In the genomic region with DNA sequence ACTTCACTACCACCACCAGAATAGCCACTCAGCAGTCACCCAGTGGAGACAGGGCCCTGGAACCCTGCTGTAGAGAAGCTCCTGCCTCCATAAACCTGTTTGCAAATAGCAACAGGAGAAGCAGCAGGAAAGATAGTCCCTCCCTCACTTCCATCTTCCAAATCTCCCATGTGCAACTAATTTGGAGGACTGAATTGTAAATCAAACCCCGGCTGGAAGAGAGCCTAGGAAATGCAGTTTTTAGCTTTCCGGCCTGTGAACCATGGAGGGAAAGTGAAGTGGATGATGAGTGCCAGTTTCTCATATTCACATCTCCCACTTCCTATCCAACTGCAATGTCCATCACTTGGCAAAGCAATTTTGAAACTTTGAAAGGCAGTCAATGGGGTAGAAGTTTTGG, we compare ENCODE assay signal across 16 cellular contexts.
DNase-seq lines count a peak whose midpoint lies in the region; ATAC-seq, FAIRE-seq and TF ChIP-seq lines count a peak whose summit lies in the region.
"Had no signal": no experiment of that assay in that cellular context is flagged by ENCODE, and none has a peak within 500 bp of the region (broad histone marks: within the 10 kb centered on the region; RNA-seq: fewer than 3 reads in every experiment).

No MANE protein-coding gene starts in this region.

- H2AFZ ChIP-seq in HepG2 (ENCODE audit: low read length): no peak overlapping the region

- TF ChIP-seq CTCF in fibroblast of the aortic adventitia (IDR thresholded peaks at IDR 0.05; ENCODE audit: insufficient read depth, low read length): no peak
- TF ChIP-seq CTCF in HepG2 (CRISPR knock-in tag; IDR thresholded peaks at IDR 0.05): no peak

- H4K20me1 ChIP-seq in HepG2 (ENCODE audit: insufficient read depth, low read length): no peaks in the 10 kb centered on the region
- H4K20me1 ChIP-seq: BLaER1 treated with 17β-estradiol and CSF1 and Interleukin-3, amounts not matched to agents 10 nM and 100 nM had no signal

- peaks cover 0 to 1% of the 10 kb centered on the region in 2 experiments; a peak in 1 of 5 replicates for H3K27me3 ChIP-seq in HepG2 (ENCODE audit: control insufficient read depth in 1 of 2, insufficient read depth in 2 of 2, low read length in 2 of 2)
- H3K27me3 ChIP-seq: BLaER1 treated with 17β-estradiol and CSF1 and Interleukin-3, amounts not matched to agents 10 nM and 100 nM had no signal

- H3K4me2 ChIP-seq in HepG2 (ENCODE audit: low read depth, low read length): no peak overlapping the region
- H3K4me2 ChIP-seq: BLaER1 treated with 17β-estradiol and CSF1 and Interleukin-3, amounts not matched to agents 10 nM and 100 nM had no signal

- peak; percentile 68 for ATAC-seq in SK-N-SH treated with all-trans-retinoic acid at 6 μM for 48 hours
- no peak for ATAC-seq in Right ventricle myocardium inferior
- ATAC-seq in HG02759 (IDR thresholded peaks at IDR 0.05; ENCODE audit: unreplicated experiment): no peak
- no peak for ATAC-seq in HepG2
- ATAC-seq: K562 had no signal

- no TSS peak for BruUV-seq in HepG2 (replicated peaks; lab: Mats Ljungman, UMichigan)

- no peaks in the 10 kb centered on the region for H3K4me1 ChIP-seq in HepG2 (ENCODE audit: insufficient read depth, low read length)
- H3K4me1 ChIP-seq: BLaER1 treated with 17β-estradiol and CSF1 and Interleukin-3, amounts not matched to agents 10 nM and 100 nM had no signal

- H3K4me3 ChIP-seq in fibroblast of the aortic adventitia (ENCODE audit: low read depth, low read length): no peak overlapping the region
- no peak overlapping the region for H3K4me3 ChIP-seq in HepG2 (replicated peaks in 1 of 3; ENCODE audit: insufficient read depth in 1 of 3, low read depth in 2 of 3, low read length in 3 of 3)
- H3K4me3 ChIP-seq: BLaER1 treated with 17β-estradiol and CSF1 and Interleukin-3, amounts not matched to agents 10 nM and 100 nM; K562 had no signal

- no peaks in the 10 kb centered on the region for H3K79me2 ChIP-seq in HepG2 (ENCODE audit: insufficient read depth, low read length)

- POLR2A ChIA-PET in HepG2 (lab: Yijun Ruan, JAX): no interaction called here

- no peak for FAIRE-seq in HepG2 (lab: Jason Lieb, UNC)
- FAIRE-seq: A204.1, GM12891, K562 had no signal

- TF ChIP-seq POLR2A in HepG2 (IDR thresholded peaks at IDR 0.05; ENCODE audit: insufficient read depth in 1 of 2, low read depth in 2 of 2, low read length in 2 of 2): no peak

- 18% methylated on average over 2 of the region's 2 CpGs for WGBS in HepG2 (ENCODE audit: low lambda C conversion rate)

- no peaks in the 10 kb centered on the region for H3K9me3 ChIP-seq in HepG2 (ENCODE audit: low read length)
- H3K9me3 ChIP-seq: BLaER1 treated with 17β-estradiol and CSF1 and Interleukin-3, amounts not matched to agents 10 nM and 100 nM had no signal

- no peak for TF ChIP-seq EP300 in HepG2 (IDR thresholded peaks at IDR 0.05; ENCODE audit: low read depth in 2 of 2, low read length in 2 of 2)
- no peak for TF ChIP-seq EP300 in HepG2 (CRISPR knock-in tag; IDR thresholded peaks at IDR 0.05; ENCODE audit: borderline replicate concordance)

- no peaks in the 10 kb centered on the region for H3K36me3 ChIP-seq in HepG2 (replicated peaks in 1 of 2; ENCODE audit: control insufficient read depth in 1 of 2, insufficient read depth in 2 of 2, low read length in 2 of 2)
- H3K36me3 ChIP-seq: BLaER1 treated with 17β-estradiol and CSF1 and Interleukin-3, amounts not matched to agents 10 nM and 100 nM had no signal

- no peak overlapping the region for H3K9ac ChIP-seq in HepG2 (ENCODE audit: insufficient read depth, low read depth, low read length)
- H3K9ac ChIP-seq: BLaER1 treated with 17β-estradiol and CSF1 and Interleukin-3, amounts not matched to agents 10 nM and 100 nM had no signal

- CTCF ChIA-PET in HepG2 (lab: Yijun Ruan, JAX; ENCODE audit: low intra/inter-chr PET ratio, low total read pairs): no interaction called here

- in situ Hi-C loops in HepG2 (cut with HindIII; ENCODE audit: extremely low pct_ligation_motif_present, low pct_unique_long_range_greater_than_20kb): no loop called here

- TF ChIP-seq RAD21 in HepG2 (CRISPR knock-in tag; IDR thresholded peaks at IDR 0.05): no peak

- intact Hi-C loops in Right ventricle myocardium inferior (cut with DNase I) (no loop called here), HepG2 (cut with micrococcal nuclease; ENCODE audit: unreplicated experiment) (no loop called here)

- H3K27ac ChIP-seq in HepG2 (ENCODE audit: extremely low read length, insufficient read depth, low read length): no peak overlapping the region
- H3K27ac ChIP-seq: BLaER1 treated with 17β-estradiol and CSF1 and Interleukin-3, amounts not matched to agents 10 nM and 100 nM; HL-60 had no signal

- peak; percentile 29 for DNase-seq in AG20443 (ENCODE audit: low spot score)
- DNase-seq in fibroblast of the aortic adventitia (ENCODE audit: low read depth): peak; percentile 49
- DNase-seq in T1000 (lab: John Stamatoyannopoulos, UW): no peak
- no peak for DNase-seq in Right ventricle myocardium inferior (ENCODE audit: missing footprints)
- DNase-seq in HepG2 (ENCODE audit: low spot score): no peak
- DNase-seq: CD4-positive, CD25-positive, alpha-beta regulatory T cell; DMS53; GOT3; H9 had no signal

TF ChIP-seq in SK-N-SH treated with all-trans-retinoic acid at 6 μM for 48 hours, 23 proteins besides CTCF, POLR2A, EP300 and RAD21:
- TF ChIP-seq ZNF565 (CRISPR knock-in tag; conservative IDR thresholded peaks at IDR 0.05; ENCODE audit: low read depth) (no peak), TCF4 (CRISPR knock-in tag; IDR thresholded peaks at IDR 0.05; ENCODE audit: borderline replicate concordance) (0 out of 2 replicates have a peak, but pooled peaks have one; percentile 16)

TF ChIP-seq in HepG2, 621 proteins besides CTCF, POLR2A, EP300 and RAD21:
- TF ChIP-seq, protein P1, sequence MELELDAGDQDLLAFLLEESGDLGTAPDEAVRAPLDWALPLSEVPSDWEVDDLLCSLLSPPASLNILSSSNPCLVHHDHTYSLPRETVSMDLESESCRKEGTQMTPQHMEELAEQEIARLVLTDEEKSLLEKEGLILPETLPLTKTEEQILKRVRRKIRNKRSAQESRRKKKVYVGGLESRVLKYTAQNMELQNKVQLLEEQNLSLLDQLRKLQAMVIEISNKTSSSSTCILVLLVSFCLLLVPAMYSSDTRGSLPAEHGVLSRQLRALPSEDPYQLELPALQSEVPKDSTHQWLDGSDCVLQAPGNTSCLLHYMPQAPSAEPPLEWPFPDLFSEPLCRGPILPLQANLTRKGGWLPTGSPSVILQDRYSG (CRISPR knock-in tag; IDR thresholded peaks at IDR 0.05): no peak
- TF ChIP-seq, protein P2, sequence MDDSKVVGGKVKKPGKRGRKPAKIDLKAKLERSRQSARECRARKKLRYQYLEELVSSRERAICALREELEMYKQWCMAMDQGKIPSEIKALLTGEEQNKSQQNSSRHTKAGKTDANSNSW (CRISPR knock-in tag; IDR thresholded peaks at IDR 0.05; ENCODE audit: borderline replicate concordance): no peak
- TF ChIP-seq ZNF225 (CRISPR knock-in tag; IDR thresholded peaks at IDR 0.05): no peak
- TF ChIP-seq, protein P3, sequence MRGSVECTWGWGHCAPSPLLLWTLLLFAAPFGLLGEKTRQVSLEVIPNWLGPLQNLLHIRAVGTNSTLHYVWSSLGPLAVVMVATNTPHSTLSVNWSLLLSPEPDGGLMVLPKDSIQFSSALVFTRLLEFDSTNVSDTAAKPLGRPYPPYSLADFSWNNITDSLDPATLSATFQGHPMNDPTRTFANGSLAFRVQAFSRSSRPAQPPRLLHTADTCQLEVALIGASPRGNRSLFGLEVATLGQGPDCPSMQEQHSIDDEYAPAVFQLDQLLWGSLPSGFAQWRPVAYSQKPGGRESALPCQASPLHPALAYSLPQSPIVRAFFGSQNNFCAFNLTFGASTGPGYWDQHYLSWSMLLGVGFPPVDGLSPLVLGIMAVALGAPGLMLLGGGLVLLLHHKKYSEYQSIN (CRISPR knock-in tag; IDR thresholded peaks at IDR 0.05; ENCODE audit: borderline replicate concordance): no peak
- no peak for TF ChIP-seq ZMYM4 (CRISPR knock-in tag; IDR thresholded peaks at IDR 0.05)
- TF ChIP-seq, protein P4, sequence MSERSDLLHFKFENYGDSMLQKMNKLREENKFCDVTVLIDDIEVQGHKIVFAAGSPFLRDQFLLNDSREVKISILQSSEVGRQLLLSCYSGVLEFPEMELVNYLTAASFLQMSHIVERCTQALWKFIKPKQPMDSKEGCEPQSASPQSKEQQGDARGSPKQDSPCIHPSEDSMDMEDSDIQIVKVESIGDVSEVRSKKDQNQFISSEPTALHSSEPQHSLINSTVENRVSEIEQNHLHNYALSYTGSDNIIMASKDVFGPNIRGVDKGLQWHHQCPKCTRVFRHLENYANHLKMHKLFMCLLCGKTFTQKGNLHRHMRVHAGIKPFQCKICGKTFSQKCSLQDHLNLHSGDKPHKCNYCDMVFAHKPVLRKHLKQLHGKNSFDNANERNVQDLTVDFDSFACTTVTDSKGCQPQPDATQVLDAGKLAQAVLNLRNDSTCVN (CRISPR knock-in tag; IDR thresholded peaks at IDR 0.05; ENCODE audit: borderline replicate concordance): no peak
- no peak for TF ChIP-seq HNRNPH1 (optimal IDR thresholded peaks at IDR 0.05; ENCODE audit: low read depth, low read length)
- TF ChIP-seq SIX1 (CRISPR knock-in tag; IDR thresholded peaks at IDR 0.05; ENCODE audit: borderline replicate concordance): no peak
- TF ChIP-seq CENPT (CRISPR knock-in tag; IDR thresholded peaks at IDR 0.05; ENCODE audit: low read depth): no peak
- no peak for TF ChIP-seq ZNF501 (CRISPR knock-in tag; IDR thresholded peaks at IDR 0.05)

Comparison
In these comparisons a context has a peak if more than half of its experiments do, and no peak if none do; other contexts are left out.
1. DNase-seq: peak in AG20443 (single experiment) and fibroblast of the aortic adventitia (single experiment); none in T1000 (single experiment), Right ventricle myocardium inferior (single experiment) and HepG2 (single experiment).